1 cellular context compared by ENCODE assay signal in the genomic region with DNA sequence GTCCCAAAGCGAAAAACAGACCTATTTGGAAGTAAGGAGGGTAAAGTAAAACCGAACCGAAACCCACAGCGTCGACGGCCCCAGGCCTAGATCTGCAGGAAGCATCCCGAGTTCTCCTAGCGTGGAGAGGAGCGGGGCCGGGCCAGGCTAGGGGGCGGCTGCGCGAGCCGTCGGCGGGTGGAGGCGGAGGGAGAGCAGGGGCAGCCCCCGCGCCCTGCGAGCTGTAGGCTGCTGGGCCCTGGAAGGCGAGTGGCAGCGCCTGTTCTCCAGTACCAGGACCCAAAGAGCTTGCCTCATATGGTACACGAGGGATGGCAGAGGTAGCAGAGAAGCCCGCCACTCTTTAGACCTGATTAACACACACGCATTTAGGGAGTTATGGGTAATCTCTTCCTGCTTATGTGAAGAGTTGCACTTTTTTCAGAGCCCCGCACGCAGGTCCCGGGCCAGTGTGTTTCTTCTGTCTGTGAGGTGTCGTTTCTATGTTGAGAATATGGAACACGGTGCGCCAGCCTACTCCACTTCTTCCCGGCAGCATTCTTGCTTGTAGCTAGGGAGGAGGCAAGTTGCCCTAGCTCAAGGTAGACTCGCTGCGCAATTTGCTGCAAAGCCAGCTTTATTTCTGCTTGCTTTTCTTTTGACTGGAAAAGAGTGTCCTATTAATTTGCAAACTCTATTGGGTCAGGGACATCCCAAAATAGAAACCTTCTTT.
TF ChIP-seq lines count a peak whose summit lies in the region.

No MANE protein-coding gene starts in this region.

TF ChIP-seq in K562, 482 proteins besides CTCF, POLR2A, EP300 and RAD21 (continued from another document):
- TF ChIP-seq, protein P1, sequence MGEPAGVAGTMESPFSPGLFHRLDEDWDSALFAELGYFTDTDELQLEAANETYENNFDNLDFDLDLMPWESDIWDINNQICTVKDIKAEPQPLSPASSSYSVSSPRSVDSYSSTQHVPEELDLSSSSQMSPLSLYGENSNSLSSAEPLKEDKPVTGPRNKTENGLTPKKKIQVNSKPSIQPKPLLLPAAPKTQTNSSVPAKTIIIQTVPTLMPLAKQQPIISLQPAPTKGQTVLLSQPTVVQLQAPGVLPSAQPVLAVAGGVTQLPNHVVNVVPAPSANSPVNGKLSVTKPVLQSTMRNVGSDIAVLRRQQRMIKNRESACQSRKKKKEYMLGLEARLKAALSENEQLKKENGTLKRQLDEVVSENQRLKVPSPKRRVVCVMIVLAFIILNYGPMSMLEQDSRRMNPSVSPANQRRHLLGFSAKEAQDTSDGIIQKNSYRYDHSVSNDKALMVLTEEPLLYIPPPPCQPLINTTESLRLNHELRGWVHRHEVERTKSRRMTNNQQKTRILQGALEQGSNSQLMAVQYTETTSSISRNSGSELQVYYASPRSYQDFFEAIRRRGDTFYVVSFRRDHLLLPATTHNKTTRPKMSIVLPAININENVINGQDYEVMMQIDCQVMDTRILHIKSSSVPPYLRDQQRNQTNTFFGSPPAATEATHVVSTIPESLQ (CRISPR knock-in tag; IDR thresholded peaks at IDR 0.05): no peak
- TF ChIP-seq ELF2 (CRISPR knock-in tag; IDR thresholded peaks at IDR 0.05) (no peak), XRCC5 (IDR thresholded peaks at IDR 0.05; ENCODE audit: low read depth, low read length) (no peak), PHB2 (IDR thresholded peaks at IDR 0.05; ENCODE audit: low read depth) (no peak)
